Comparison of ENCODE assay signal across 11 cellular contexts in the genomic region with DNA sequence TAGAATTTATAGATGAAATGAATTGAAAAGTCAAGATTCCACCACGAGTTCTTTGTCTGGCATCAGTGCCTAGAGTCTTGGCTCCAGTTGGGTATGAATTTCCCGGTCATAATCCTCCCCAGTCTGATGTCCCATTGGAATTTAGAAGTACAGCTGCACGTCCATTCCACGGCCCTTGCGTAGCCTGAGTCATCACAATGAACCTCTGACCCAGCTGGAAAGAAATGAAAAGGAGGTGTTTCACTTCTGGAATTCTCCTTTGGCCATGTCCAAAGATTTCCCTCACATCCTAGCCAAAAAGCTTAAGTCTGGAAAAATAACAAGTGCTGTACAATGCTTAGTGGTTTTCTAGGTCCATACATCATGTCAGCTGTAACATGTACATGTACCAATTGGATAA.
DNase-seq lines count a peak whose midpoint lies in the region; ATAC-seq and TF ChIP-seq lines count a peak whose summit lies in the region.
"Had no signal": no experiment of that assay in that cellular context is flagged by ENCODE, and none has a peak within 500 bp of the region (broad histone marks: within the 10 kb centered on the region; RNA-seq: fewer than 3 reads in every experiment).

No MANE protein-coding gene starts in this region.

- ATAC-seq in HG03520 (IDR thresholded peaks at IDR 0.05; ENCODE audit: unreplicated experiment), result no peak
- no peak for ATAC-seq in GM21529 (IDR thresholded peaks at IDR 0.05; ENCODE audit: unreplicated experiment)

- H3K4me3 ChIP-seq in AG04450 (ENCODE audit: low read depth, low read length) (no peak overlapping the region), muscle layer of duodenum (ENCODE audit: low read depth in 1 of 2, low read length in 2 of 2) (no peak overlapping the region)
- H3K4me3 ChIP-seq: BLaER1 treated with 17β-estradiol and CSF1 and Interleukin-3, amounts not matched to agents 10 nM and 100 nM; spleen had no signal

- no peak for TF ChIP-seq RAD21 in Ishikawa (IDR thresholded peaks at IDR 0.05; ENCODE audit: low read depth)

- H3K4me1 ChIP-seq in muscle layer of duodenum (ENCODE audit: control insufficient read depth in 1 of 2, insufficient read depth in 2 of 2, low read length in 2 of 2), result peaks cover 7 to 10% of the 10 kb centered on the region in 2 donors
- H3K4me1 ChIP-seq: BLaER1 treated with 17β-estradiol and CSF1 and Interleukin-3, amounts not matched to agents 10 nM and 100 nM; spleen had no signal

- TF ChIP-seq EP300 in Ishikawa (IDR thresholded peaks at IDR 0.05; ENCODE audit: borderline replicate concordance), result no peak

- no peaks in the 10 kb centered on the region for H3K27me3 ChIP-seq in AG04450 (ENCODE audit: control insufficient read depth, insufficient read depth, low read length)
- no peaks in the 10 kb centered on the region for H3K27me3 ChIP-seq in muscle layer of duodenum (ENCODE audit: low read depth, low read length)
- H3K27me3 ChIP-seq: BLaER1 treated with 17β-estradiol and CSF1 and Interleukin-3, amounts not matched to agents 10 nM and 100 nM; spleen had no signal

- H3K9me3 ChIP-seq in AG04450 (ENCODE audit: control insufficient read depth, insufficient read depth, low read length) (no peaks in the 10 kb centered on the region), muscle layer of duodenum (ENCODE audit: control insufficient read depth in 1 of 2, low read length in 2 of 2) (no peaks in the 10 kb centered on the region)
- H3K9me3 ChIP-seq: BLaER1 treated with 17β-estradiol and CSF1 and Interleukin-3, amounts not matched to agents 10 nM and 100 nM; spleen had no signal

- DNase-seq in AG04450 (ENCODE audit: low read depth, low spot score) (peak; percentile 90), dermis blood vessel endothelial cell (peak; percentile 89), NK-92 (lab: John Stamatoyannopoulos, UW; ENCODE audit: unreplicated experiment) (no peak), putamen (ENCODE audit: low spot score) (no peak)
- DNase-seq: activated CD4-positive, alpha-beta T cell treated with anti-CD3 and anti-CD28 coated beads, Interleukin-2, amount 10 ng/mL, durations not matched to agents 7 days and 5 days; spleen had no signal

- H3K36me3 ChIP-seq in muscle layer of duodenum (ENCODE audit: control insufficient read depth in 1 of 2, insufficient read depth in 2 of 2, low read length in 2 of 2), result peaks cover 0 to 4% of the 10 kb centered on the region in 2 donors
- H3K36me3 ChIP-seq: spleen had no signal

- TF ChIP-seq CTCF in AG04450 (IDR thresholded peaks at IDR 0.05; ENCODE audit: low read depth, low read length), result no peak

- H3K27ac ChIP-seq in AG04450 (ENCODE audit: low read depth, low read length), result peak overlapping the region; percentile 77
- peak overlapping the region; percentile 54 for H3K27ac ChIP-seq in muscle layer of duodenum (ENCODE audit: low read length)
- H3K27ac ChIP-seq: BLaER1 treated with 17β-estradiol and CSF1 and Interleukin-3, amounts not matched to agents 10 nM and 100 nM; spleen had no signal

- CTCF ChIA-PET in AG04450 (lab: Charles Lee), result interaction anchor here (1.5 kb wide), 1 partner anchor 157 kb away, joined by 4 read pairs; no protein-coding TSS in a partner anchor

- POLR2A ChIA-PET in AG04450 (lab: Yijun Ruan, JAX), result interaction anchor here (0.6 to 1.2 kb wide), 2 partner anchors 11 to 13 kb away, joined by 3 to 4 read pairs; no protein-coding TSS in a partner anchor

TF ChIP-seq in Ishikawa, 13 proteins besides CTCF, POLR2A, EP300 and RAD21:
- no peak for TF ChIP-seq CREB1 (IDR thresholded peaks at IDR 0.05; ENCODE audit: low read depth)
- TF ChIP-seq TEAD4 (IDR thresholded peaks at IDR 0.05), result 0 out of 2 replicates have a peak, but pooled peaks have one; percentile 9

Comparison
In these comparisons a context has a peak if more than half of its experiments do, and no peak if none do; other contexts are left out.
1. DNase-seq: peak in AG04450 (single experiment) and dermis blood vessel endothelial cell (single experiment); none in NK-92 (single experiment) and putamen (single experiment).